Comparison of ENCODE assay signal across 2 cellular contexts in the genomic region with DNA sequence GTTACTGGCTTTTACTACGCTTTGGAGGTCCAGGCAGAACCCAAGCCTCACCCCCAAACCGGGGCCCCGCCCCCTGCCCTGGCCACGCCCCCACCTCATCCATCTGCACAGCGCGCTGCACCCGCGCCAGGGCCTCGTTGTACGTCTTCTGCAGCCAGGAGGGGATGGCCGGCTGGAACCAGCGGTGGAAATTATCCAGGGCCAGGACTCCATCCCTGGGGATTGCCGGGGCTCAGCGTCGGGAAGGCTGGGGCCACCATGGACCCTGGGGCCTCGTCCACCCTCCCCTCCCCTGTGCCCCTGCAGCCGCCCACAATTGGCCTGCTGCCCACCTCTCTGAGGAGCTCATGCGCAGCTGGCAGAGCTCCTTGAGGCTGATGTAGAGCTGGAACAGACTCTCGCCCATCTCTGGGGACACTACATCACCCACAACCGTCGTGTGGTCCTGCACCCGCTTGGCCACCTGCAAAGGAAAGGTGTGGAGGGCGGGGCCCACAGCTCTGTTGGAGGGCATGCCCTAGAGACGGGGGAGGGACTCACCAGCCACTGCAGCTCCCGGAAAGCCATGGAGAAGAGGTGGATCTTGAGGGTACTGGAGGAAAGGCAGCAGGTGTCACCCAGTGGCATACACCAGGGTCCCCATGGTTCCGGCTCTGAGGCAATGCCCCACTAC.
A peak's percentile ranks its signal among the peaks of the same experiment; 100 is the strongest.
TF ChIP-seq lines count a peak whose summit lies in the region.

No MANE protein-coding gene starts in this region.

TF ChIP-seq in HCT116, 20 proteins besides CTCF, POLR2A, EP300 and RAD21:
- TF ChIP-seq SRF (IDR thresholded peaks at IDR 0.05; ENCODE audit: low read depth): no peak
- no peak for TF ChIP-seq SP1 (IDR thresholded peaks at IDR 0.05; ENCODE audit: low read depth)
- TF ChIP-seq EZH2phosphoT487 (IDR thresholded peaks at IDR 0.05; ENCODE audit: borderline replicate concordance): no peak

TF ChIP-seq in H1, 55 proteins besides CTCF, POLR2A, EP300 and RAD21:
- 0 out of 2 replicates have a peak, but pooled peaks have one; percentile 17 for TF ChIP-seq MAX (IDR thresholded peaks at IDR 0.05)
- TF ChIP-seq SUZ12 (IDR thresholded peaks at IDR 0.05; ENCODE audit: low read length): no peak
TF ChIP-seq in H1: peak in this region for 1.
